Comparison of ENCODE assay signal across 9 cellular contexts in the genomic region with DNA sequence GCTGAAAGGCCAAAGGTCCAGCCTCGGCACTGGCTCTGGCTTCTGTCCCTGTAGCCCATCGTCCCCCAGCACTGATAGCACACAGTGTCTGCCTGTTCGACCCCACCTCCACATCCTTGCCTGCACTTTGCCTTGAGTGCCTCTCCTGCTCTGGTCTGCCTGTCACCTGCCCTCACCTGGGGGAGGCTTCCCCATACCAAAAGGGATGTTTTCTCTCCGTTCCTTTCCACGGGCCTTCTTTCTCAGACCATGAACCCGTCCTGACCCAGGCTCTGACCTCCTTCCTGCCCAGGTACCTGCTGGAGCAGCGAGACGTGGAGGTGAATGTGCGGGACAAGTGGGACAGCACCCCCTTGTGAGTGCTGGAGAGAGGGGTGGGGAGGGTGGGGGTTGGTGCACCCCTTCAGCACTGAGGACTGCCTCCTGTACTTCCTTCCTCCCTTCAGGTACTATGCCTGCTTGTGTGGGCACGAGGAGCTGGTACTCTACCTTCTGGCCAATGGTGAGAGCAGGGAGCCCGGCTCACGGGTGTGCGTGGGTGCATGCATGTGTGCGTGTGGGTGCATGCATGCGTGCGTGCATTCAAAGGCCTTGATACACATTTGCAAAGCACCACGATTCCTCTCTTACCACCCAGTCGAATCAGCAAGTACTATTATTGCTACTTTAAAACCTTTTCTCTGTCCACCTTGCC. TPM values are rescaled to one million over a fixed set of nuclear protein-coding genes. Genes with fewer than 3 reads are reported as not detected.
DNase-seq lines count a peak whose midpoint lies in the region; ATAC-seq and TF ChIP-seq lines count a peak whose summit lies in the region.
"Had no signal": no experiment of that assay in that cellular context is flagged by ENCODE, and none has a peak within 500 bp of the region (broad histone marks: within the 10 kb centered on the region; RNA-seq: fewer than 3 reads in every experiment).

No MANE protein-coding gene starts in this region.

- H3K36me3 Mint-ChIP-seq in IgD-negative memory B cell = peaks cover 6% of the 10 kb centered on the region
- H3K36me3 Mint-ChIP-seq in activated naive CD8-positive, alpha-beta T cell treated with anti-CD3 and anti-CD28 coated beads for 36 hours = no peaks in the 10 kb centered on the region
- peaks cover 6 to 18% of the 10 kb centered on the region in 2 donors for H3K36me3 Mint-ChIP-seq in stimulated activated naive B cell treated with anti-CD40 and anti-IgM and Interleukin-4, amounts not matched to agents 10 μg/mL and 1 μg/mL and 100 μg/mL, for 72 hours

- H4K8ac ChIP-seq in mesendoderm (ENCODE audit: low read depth, low read length) = no peak overlapping the region

- no peaks in the 10 kb centered on the region for H3K27me3 ChIP-seq in left lung
- no peaks in the 10 kb centered on the region for H3K27me3 ChIP-seq in mesendoderm (ENCODE audit: insufficient read depth, low read length, poor library complexity)

- TF ChIP-seq CTCF in left lung (IDR thresholded peaks at IDR 0.05) = no peak

- H3K79me1 ChIP-seq in mesendoderm (ENCODE audit: low read length) = no peaks in the 10 kb centered on the region

- H3K27ac Mint-ChIP-seq in IgD-negative memory B cell = peak overlapping the region in 2 of 3 donors; percentile 84
- H3K27ac Mint-ChIP-seq in activated naive CD8-positive, alpha-beta T cell treated with anti-CD3 and anti-CD28 coated beads for 36 hours = peak overlapping the region; percentile 64
- H3K27ac Mint-ChIP-seq in stimulated activated naive B cell treated with anti-CD40 and anti-IgM and Interleukin-4, amounts not matched to agents 10 μg/mL and 1 μg/mL and 100 μg/mL, for 72 hours = no peak overlapping the region

- TF ChIP-seq POLR2A in GM18505 (IDR thresholded peaks at IDR 0.05; ENCODE audit: borderline replicate concordance, extremely low read depth, insufficient read depth, insufficient read length) = no peak

- no peak overlapping the region for H2BK120ac ChIP-seq in mesendoderm (ENCODE audit: low read depth, low read length)

- DNase-seq in activated naive CD8-positive, alpha-beta T cell treated with anti-CD3 and anti-CD28 coated beads for 36 hours = no peak
- DNase-seq in left lung (peak; percentile 27 to 74), NCI-H226 (no peak), mesendoderm (no peak)
- DNase-seq in stimulated activated naive B cell treated with anti-CD40 and anti-IgM and Interleukin-4, amounts not matched to agents 10 μg/mL and 1 μg/mL and 100 μg/mL, for 72 hours = no peak
- DNase-seq: T1000 had no signal

- H3K23ac ChIP-seq in mesendoderm (ENCODE audit: low read length) = no peak overlapping the region

- no CpG with 5 or more reads among the region's 18 CpGs for WGBS in mesendoderm (ENCODE audit: extremely low coverage, insufficient coverage, low lambda C conversion rate)

- no peak overlapping the region for H2AK5ac ChIP-seq in mesendoderm (ENCODE audit: low read length)

- ATAC-seq in left lung = no peak
- no peak for ATAC-seq in stimulated activated naive B cell treated with anti-CD40 and anti-IgM and Interleukin-4, amounts not matched to agents 10 μg/mL and 1 μg/mL and 100 μg/mL, for 72 hours (replicated peaks)
- ATAC-seq in GM21825 (IDR thresholded peaks at IDR 0.05; ENCODE audit: unreplicated experiment) = no peak
- ATAC-seq in GM18505 (IDR thresholded peaks at IDR 0.05; ENCODE audit: unreplicated experiment) = no peak

- H3K79me2 ChIP-seq in mesendoderm (ENCODE audit: control insufficient read depth, insufficient read depth, low read length) = no peaks in the 10 kb centered on the region

- peak overlapping the region in 1 of 2 donors; percentile 99 for H3K4me3 ChIP-seq in left lung
- H3K4me3 ChIP-seq in mesendoderm (ENCODE audit: low read length) = no peak overlapping the region

- H3K4me2 ChIP-seq in mesendoderm (ENCODE audit: low read length) = no peak overlapping the region

- H3K9ac ChIP-seq in mesendoderm (ENCODE audit: low read length) = no peak overlapping the region

- H3K9me3 ChIP-seq in left lung = no peaks in the 10 kb centered on the region

- H3K4me1 ChIP-seq in left lung = peaks cover 0 to 61% of the 10 kb centered on the region in 2 donors
- no peaks in the 10 kb centered on the region for H3K4me1 ChIP-seq in mesendoderm (ENCODE audit: control insufficient read depth, low read depth, low read length)

- peak overlapping the region; percentile 87 to 97 (median 90) for H3K4me3 Mint-ChIP-seq in IgD-negative memory B cell
- H3K4me3 Mint-ChIP-seq in activated naive CD8-positive, alpha-beta T cell treated with anti-CD3 and anti-CD28 coated beads for 36 hours = peak overlapping the region; percentile 80
- peak overlapping the region; percentile 89 to 96 for H3K4me3 Mint-ChIP-seq in stimulated activated naive B cell treated with anti-CD40 and anti-IgM and Interleukin-4, amounts not matched to agents 10 μg/mL and 1 μg/mL and 100 μg/mL, for 72 hours

- no peak overlapping the region for H2BK5ac ChIP-seq in mesendoderm (ENCODE audit: low read length)

- intact Hi-C loops in left lung (cut with DNase I) = no loop called here

- H3K4me1 Mint-ChIP-seq in IgD-negative memory B cell = peaks cover 0 to 17% (median 14%) of the 10 kb centered on the region in 3 donors
- peaks cover 19% of the 10 kb centered on the region for H3K4me1 Mint-ChIP-seq in activated naive CD8-positive, alpha-beta T cell treated with anti-CD3 and anti-CD28 coated beads for 36 hours
- H3K4me1 Mint-ChIP-seq in stimulated activated naive B cell treated with anti-CD40 and anti-IgM and Interleukin-4, amounts not matched to agents 10 μg/mL and 1 μg/mL and 100 μg/mL, for 72 hours = peaks cover 28 to 55% of the 10 kb centered on the region in 2 donors

- no peak overlapping the region for H2BK15ac ChIP-seq in mesendoderm (replicated peaks; ENCODE audit: low read depth)

- no peaks in the 10 kb centered on the region for H3K27me3 Mint-ChIP-seq in IgD-negative memory B cell
- no peaks in the 10 kb centered on the region for H3K27me3 Mint-ChIP-seq in activated naive CD8-positive, alpha-beta T cell treated with anti-CD3 and anti-CD28 coated beads for 36 hours
- H3K27me3 Mint-ChIP-seq in stimulated activated naive B cell treated with anti-CD40 and anti-IgM and Interleukin-4, amounts not matched to agents 10 μg/mL and 1 μg/mL and 100 μg/mL, for 72 hours = no peaks in the 10 kb centered on the region

- H3K27ac ChIP-seq in left lung (peak overlapping the region in 1 of 2 donors; percentile 93), mesendoderm (ENCODE audit: low read depth, low read length) (no peak overlapping the region)

- no peak overlapping the region for H3K56ac ChIP-seq in mesendoderm (ENCODE audit: low read length)

- no peak overlapping the region for H3K18ac ChIP-seq in mesendoderm (ENCODE audit: low read length)

- no peak overlapping the region for H3K4ac ChIP-seq in mesendoderm (ENCODE audit: low read depth, low read length)

- no peak overlapping the region for H4K5ac ChIP-seq in mesendoderm (ENCODE audit: low read length)

- H3K36me3 ChIP-seq in left lung = peaks cover 0 to 29% of the 10 kb centered on the region in 2 donors
- H3K36me3 ChIP-seq in mesendoderm (ENCODE audit: control insufficient read depth, insufficient read depth, low read length) = no peaks in the 10 kb centered on the region

- H3K9me3 Mint-ChIP-seq in IgD-negative memory B cell = no peaks in the 10 kb centered on the region
- H3K9me3 Mint-ChIP-seq in activated naive CD8-positive, alpha-beta T cell treated with anti-CD3 and anti-CD28 coated beads for 36 hours = no peaks in the 10 kb centered on the region
- no peaks in the 10 kb centered on the region for H3K9me3 Mint-ChIP-seq in stimulated activated naive B cell treated with anti-CD40 and anti-IgM and Interleukin-4, amounts not matched to agents 10 μg/mL and 1 μg/mL and 100 μg/mL, for 72 hours

RNA-seq across cellular contexts. Expression of a gene that starts 1.5 kb away (rescaled TPM):
- 76.5 TPM for polyA plus RNA-seq in IgD-negative memory B cell
- 1 to 10 TPM; 6.8 to 8.0 TPM for total RNA-seq in activated naive CD8-positive, alpha-beta T cell treated with anti-CD3 and anti-CD28 coated beads for 36 hours
- 10 to 100 TPM; 31.6 to 56.1 TPM for total RNA-seq in left lung
- 1.5 TPM for polyA plus RNA-seq in mesendoderm (2013, experiment 1 of 2)
- polyA plus RNA-seq in mesendoderm (2013, experiment 2 of 2) = 1.1 TPM

RNA-seq across cellular contexts. Expression of a gene that starts 45.3 kb away (rescaled TPM):
- 9.1 TPM for polyA plus RNA-seq in IgD-negative memory B cell
- 1 to 10 TPM; 1.3 to 1.7 TPM for total RNA-seq in activated naive CD8-positive, alpha-beta T cell treated with anti-CD3 and anti-CD28 coated beads for 36 hours
- total RNA-seq in left lung = 10 to 100 TPM in 1 of 2 donors, 1 to 10 TPM in 1; 2.9 to 12.3 TPM
- 9.6 TPM for polyA plus RNA-seq in mesendoderm (2013, experiment 1 of 2)
- polyA plus RNA-seq in mesendoderm (2013, experiment 2 of 2) = 10.3 TPM

Comparison
In these comparisons a context has a peak if more than half of its experiments do, and no peak if none do; other contexts are left out.
1. DNase-seq: peak in left lung (2 of 2); none in activated naive CD8-positive, alpha-beta T cell treated with anti-CD3 and anti-CD28 coated beads for 36 hours (single experiment), stimulated activated naive B cell treated with anti-CD40 and anti-IgM and Interleukin-4, amounts not matched to agents 10 μg/mL and 1 μg/mL and 100 μg/mL, for 72 hours (single experiment), NCI-H226 (single experiment) and mesendoderm (single experiment).
2. Peak in every context shown above with its lines, with median percentiles within 50 percentile points of each other: H3K4me3 Mint-ChIP-seq.